11 cellular contexts compared by ENCODE assay signal in genomic region chr13:21079761-21080730, GRCh38. TPM values are rescaled to one million over a fixed set of nuclear protein-coding genes. Genes with fewer than 3 reads are reported as not detected.
DNase-seq lines count a peak whose midpoint lies in the region; ATAC-seq and TF ChIP-seq lines count a peak whose summit lies in the region.
"Had no signal": no experiment of that assay in that cellular context is flagged by ENCODE, and none has a peak within 500 bp of the region (broad histone marks: within the 10 kb centered on the region; RNA-seq: fewer than 3 reads in every experiment).

No MANE protein-coding gene starts in this region.

- H3K4me3 ChIP-seq in NB4 (ENCODE audit: low read depth, low read length) (peak overlapping the region; percentile 33), coronary artery (peak overlapping the region; percentile 65)

- no peaks in the 10 kb centered on the region for H3K36me3 Mint-ChIP-seq in mesothelial cell of epicardium
- no peaks in the 10 kb centered on the region for H3K36me3 Mint-ChIP-seq in activated T-cell treated with anti-CD3 and anti-CD28 coated beads, Interleukin-2, amount 50 U/mL, for 4 hours (ENCODE audit: insufficient read depth)

- peaks cover 25% of the 10 kb centered on the region for H3K4me1 Mint-ChIP-seq in mesothelial cell of epicardium
- H3K4me1 Mint-ChIP-seq in activated T-cell treated with anti-CD3 and anti-CD28 coated beads, Interleukin-2, amount 50 U/mL, for 4 hours (ENCODE audit: low read depth): peaks cover 5% of the 10 kb centered on the region

- no peak for TF ChIP-seq CTCF in NB4 (IDR thresholded peaks at IDR 0.05; ENCODE audit: low read depth, low read length)
- no peak for TF ChIP-seq CTCF in coronary artery (IDR thresholded peaks at IDR 0.05)
- TF ChIP-seq CTCF in mesothelial cell of epicardium (IDR thresholded peaks at IDR 0.05; ENCODE audit: unreplicated experiment): no peak
- no peak for TF ChIP-seq CTCF in GM10266 (IDR thresholded peaks at IDR 0.05; ENCODE audit: control insufficient read depth, insufficient read depth, low read depth, missing control alignments)

- peak overlapping the region; percentile 75 for H3K27ac Mint-ChIP-seq in mesothelial cell of epicardium

- TF ChIP-seq POLR2A in NB4 (IDR thresholded peaks at IDR 0.05; ENCODE audit: extremely low read depth, insufficient read length): no peak

- DNase-seq in AG08396 (ENCODE audit: low spot score) (peak; percentile 69), NB4 (ENCODE audit: low read depth) (peak; percentile 85), coronary artery (ENCODE audit: low spot score) (no peak), mesothelial cell of epicardium (ENCODE audit: low spot score in 2 of 2, unreplicated experiment in 2 of 2) (no peak), GM10266 (ENCODE audit: extremely low spot score) (no peak)
- DNase-seq in activated CD4-positive, alpha-beta T cell treated with anti-CD3 and anti-CD28 coated beads for 48 hours: no peak
- DNase-seq in activated T-cell treated with anti-CD3 and anti-CD28 coated beads, Interleukin-2, amount 50 U/mL, for 4 hours: no peak
- DNase-seq in activated CD4-positive, alpha-beta T cell treated with anti-CD3 and anti-CD28 coated beads for 1 hour: no peak
- DNase-seq: DMS 273 treated with DMSO at 0.1 percent for 48 hours, NCI-H146 had no signal

- H3K27ac ChIP-seq in coronary artery: peak overlapping the region; percentile 49 to 90

- no peaks in the 10 kb centered on the region for H3K27me3 Mint-ChIP-seq in mesothelial cell of epicardium (ENCODE audit: low read depth)
- peaks cover 19% of the 10 kb centered on the region for H3K27me3 Mint-ChIP-seq in activated T-cell treated with anti-CD3 and anti-CD28 coated beads, Interleukin-2, amount 50 U/mL, for 4 hours (ENCODE audit: low read depth)

- H3K9me3 Mint-ChIP-seq in mesothelial cell of epicardium: no peaks in the 10 kb centered on the region
- H3K9me3 Mint-ChIP-seq in activated T-cell treated with anti-CD3 and anti-CD28 coated beads, Interleukin-2, amount 50 U/mL, for 4 hours: no peaks in the 10 kb centered on the region

- ATAC-seq in activated T-cell treated with anti-CD3 and anti-CD28 coated beads, Interleukin-2, amount 50 U/mL, for 4 hours: no peak
- ATAC-seq: HCT116 had no signal

- no peak overlapping the region for H3K4me3 Mint-ChIP-seq in mesothelial cell of epicardium
- no peak overlapping the region for H3K4me3 Mint-ChIP-seq in activated T-cell treated with anti-CD3 and anti-CD28 coated beads, Interleukin-2, amount 50 U/mL, for 4 hours

RNA-seq across cellular contexts. Expression of gene LATS2, which starts 18.7 kb away (rescaled TPM):
- total RNA-seq in mesothelial cell of epicardium: 28.8 to 31.6 TPM (median 30.2 TPM) in 3 replicates
- total RNA-seq in activated T-cell treated with anti-CD3 and anti-CD28 coated beads, Interleukin-2, amount 50 U/mL, for 4 hours: 1 to 10 TPM in 2 of 3 donors, under 1 TPM in 1; 0.71 to 1.3 (median 1.2) TPM

RNA-seq across cellular contexts. Expression of gene SAP18, which starts 59.9 kb away (rescaled TPM):
- 166 to 188 TPM (median 181 TPM) in 3 replicates for total RNA-seq in mesothelial cell of epicardium
- 100 to 1,000 TPM; 317 to 345 (median 339) TPM for total RNA-seq in activated T-cell treated with anti-CD3 and anti-CD28 coated beads, Interleukin-2, amount 50 U/mL, for 4 hours

Comparison
In these comparisons a context has a peak if more than half of its experiments do, and no peak if none do; other contexts are left out.
1. DNase-seq: peak in AG08396 (single experiment) and NB4 (single experiment); none in coronary artery (single experiment), mesothelial cell of epicardium (0 of 2), activated CD4-positive, alpha-beta T cell treated with anti-CD3 and anti-CD28 coated beads for 48 hours (single experiment), activated T-cell treated with anti-CD3 and anti-CD28 coated beads, Interleukin-2, amount 50 U/mL, for 4 hours (single experiment), GM10266 (single experiment) and activated CD4-positive, alpha-beta T cell treated with anti-CD3 and anti-CD28 coated beads for 1 hour (single experiment).
2. RNA of gene LATS2, which starts 18.7 kb away (total RNA-seq): 28.8 to 31.6 TPM in mesothelial cell of epicardium; 0.71 to 1.3 TPM in activated T-cell treated with anti-CD3 and anti-CD28 coated beads, Interleukin-2, amount 50 U/mL, for 4 hours; every median in the first group is over 10 times any median in the second.